In the genomic region with DNA sequence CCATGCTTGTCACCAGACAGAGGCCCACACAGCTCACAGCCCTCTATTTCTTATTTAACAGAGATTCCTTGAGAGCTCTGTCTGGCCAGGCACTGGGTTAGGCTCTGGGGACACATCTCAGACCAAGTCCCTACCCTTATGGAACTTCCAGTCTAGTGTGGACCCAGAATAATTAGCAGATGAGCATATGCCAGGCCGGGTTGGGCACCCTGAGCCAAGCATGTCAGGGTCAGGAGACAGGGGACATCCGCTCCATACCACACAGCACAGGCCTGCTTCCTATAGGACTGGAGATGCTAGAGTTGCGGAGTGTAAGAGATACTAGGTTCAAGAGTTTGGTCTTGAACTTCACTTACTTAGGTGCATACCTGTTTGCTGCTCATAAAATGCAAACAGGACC, we compare ENCODE assay signal across 18 cellular contexts. TPM values are rescaled to one million over a fixed set of nuclear protein-coding genes. Genes with fewer than 3 reads are reported as not detected.
DNase-seq lines count a peak whose midpoint lies in the region; ATAC-seq and TF ChIP-seq lines count a peak whose summit lies in the region.
"Had no signal": no experiment of that assay in that cellular context is flagged by ENCODE, and none has a peak within 500 bp of the region (broad histone marks: within the 10 kb centered on the region; RNA-seq: fewer than 3 reads in every experiment).

No MANE protein-coding gene starts in this region.

- H3K36me3 ChIP-seq in IMR-90 (ENCODE audit: control insufficient read depth, insufficient read depth, low read length) (peaks cover 7% of the 10 kb centered on the region; the same call in 1 of the 2 replicates), psoas muscle (ENCODE audit: insufficient read depth in 1 of 2, low read depth in 1 of 2) (peaks cover 0 to 37% of the 10 kb centered on the region in 2 donors)
- H3K36me3 ChIP-seq: BLaER1 treated with 17β-estradiol and CSF1 and Interleukin-3, amounts not matched to agents 10 nM and 100 nM had no signal

- H3K4ac ChIP-seq in IMR-90 (ENCODE audit: low read depth, low read length) = peak overlapping the region; percentile 41

- H3K27me3 ChIP-seq in IMR-90 (ENCODE audit: control insufficient read depth, insufficient read depth, low read length) (no peaks in the 10 kb centered on the region), psoas muscle (ENCODE audit: insufficient read depth in 3 of 3, low read length in 2 of 3) (no peaks in the 10 kb centered on the region)
- H3K27me3 ChIP-seq: BLaER1 treated with 17β-estradiol and CSF1 and Interleukin-3, amounts not matched to agents 10 nM and 100 nM; SJSA1 had no signal

- peaks cover 30 to 83% of the 10 kb centered on the region in 2 experiments for H3K79me1 ChIP-seq in IMR-90 (ENCODE audit: low read depth in 1 of 2, low read length in 2 of 2)

- H3K27me3 Mint-ChIP-seq in activated naive CD8-positive, alpha-beta T cell treated with anti-CD3 and anti-CD28 coated beads, Interleukin-2, amount 10 ng/mL, durations not matched to agents 7 days and 5 days = peaks cover 2% of the 10 kb centered on the region
- no peaks in the 10 kb centered on the region for H3K27me3 Mint-ChIP-seq in activated naive CD8-positive, alpha-beta T cell treated with anti-CD3 and anti-CD28 coated beads for 36 hours

- no TSS peak for BruUV-seq in IMR-90 (replicated peaks; lab: Mats Ljungman, UMichigan)

- H3K27ac ChIP-seq in IMR-90 (ENCODE audit: insufficient read depth, low read length) = no peak overlapping the region
- peak overlapping the region; percentile 8 for H3K27ac ChIP-seq in angular gyrus (ENCODE audit: low read depth, low read length)
- H3K27ac ChIP-seq in psoas muscle = peak overlapping the region; percentile 56
- H3K27ac ChIP-seq: SJSA1 had no signal

- H2BK20ac ChIP-seq in IMR-90 (ENCODE audit: low read depth, low read length) = peak overlapping the region; percentile 66

- H4K8ac ChIP-seq in IMR-90 (ENCODE audit: low read depth in 2 of 2, low read length in 2 of 2) = peak overlapping the region in 1 of 2 experiments; percentile 53; a peak in 3 of 4 replicates

- H2AFZ ChIP-seq in IMR-90 (replicated peaks; ENCODE audit: low read length, poor library complexity) = no peak overlapping the region
- H2AFZ ChIP-seq: GM23338 had no signal

- peaks cover 28% of the 10 kb centered on the region for H3K4me1 ChIP-seq in IMR-90 (ENCODE audit: control insufficient read depth, insufficient read depth, low read length)
- H3K4me1 ChIP-seq in psoas muscle = peaks cover 30% of the 10 kb centered on the region

- no peak for TF ChIP-seq CTCF in IMR-90 (conservative IDR thresholded peaks at IDR 0.05; ENCODE audit: low read depth, low read length)
- TF ChIP-seq CTCF in psoas muscle (IDR thresholded peaks at IDR 0.05) = no peak

- H3K9me3 Mint-ChIP-seq in activated naive CD8-positive, alpha-beta T cell treated with anti-CD3 and anti-CD28 coated beads, Interleukin-2, amount 10 ng/mL, durations not matched to agents 7 days and 5 days = no peaks in the 10 kb centered on the region
- peaks cover 1% of the 10 kb centered on the region for H3K9me3 Mint-ChIP-seq in activated naive CD8-positive, alpha-beta T cell treated with anti-CD3 and anti-CD28 coated beads for 36 hours
- H3K9me3 Mint-ChIP-seq: CD8-positive, alpha-beta memory T cell; GM23338 had no signal

- peak overlapping the region; percentile 48; the same call in 1 of the 2 replicates for H3K23ac ChIP-seq in IMR-90 (ENCODE audit: low read depth, low read length)

- H3K9me1 ChIP-seq in IMR-90 (ENCODE audit: insufficient read depth, low read length) = peaks cover 42% of the 10 kb centered on the region

- POLR2A ChIA-PET in activated naive CD8-positive, alpha-beta T cell treated with anti-CD3 and anti-CD28 coated beads, Interleukin-2, amount 10 ng/mL, durations not matched to agents 7 days and 5 days (lab: Charles Lee) = no interaction called here
- POLR2A ChIA-PET in IMR-90 (lab: Charles Lee; ENCODE audit: unreplicated experiment) = no interaction called here

- CTCF ChIA-PET in IMR-90 (lab: Yijun Ruan, JAX) = interaction anchor here (1.8 kb wide), 1 partner anchor 105 kb away, joined by 5 read pairs; no protein-coding TSS in a partner anchor

- H2AK9ac ChIP-seq in IMR-90 (replicated peaks; ENCODE audit: low read depth, low read length, poor library complexity) = no peak overlapping the region

- no peak for TF ChIP-seq RAD21 in IMR-90 (IDR thresholded peaks at IDR 0.05; ENCODE audit: low read length)

- peak overlapping the region; percentile 72; the same call in 1 of the 2 replicates for H4K91ac ChIP-seq in IMR-90 (ENCODE audit: insufficient read depth, low read depth, low read length)

- peak overlapping the region; percentile 56 for H3K27ac Mint-ChIP-seq in activated naive CD8-positive, alpha-beta T cell treated with anti-CD3 and anti-CD28 coated beads, Interleukin-2, amount 10 ng/mL, durations not matched to agents 7 days and 5 days
- no peak overlapping the region for H3K27ac Mint-ChIP-seq in activated naive CD8-positive, alpha-beta T cell treated with anti-CD3 and anti-CD28 coated beads for 36 hours
- H3K27ac Mint-ChIP-seq: CD8-positive, alpha-beta memory T cell; GM23338 had no signal

- peak overlapping the region; percentile 63 for H2AK5ac ChIP-seq in IMR-90 (ENCODE audit: low read depth, low read length)

- DNase-seq in activated naive CD8-positive, alpha-beta T cell treated with anti-CD3 and anti-CD28 coated beads, Interleukin-2, amount 10 ng/mL, durations not matched to agents 7 days and 5 days = no peak
- no peak for DNase-seq in activated naive CD8-positive, alpha-beta T cell treated with anti-CD3 and anti-CD28 coated beads for 36 hours
- DNase-seq in IMR-90 (no peak), psoas muscle (no peak), posterior vena cava (ENCODE audit: low spot score) (no peak)
- DNase-seq: CD8-positive, alpha-beta memory T cell; DMS53; EL; NCI-H1105 treated with DMSO at 0.1 percent for 48 hours; NCI-H1694; NCI-H748 treated with DMSO at 0.1 percent for 48 hours; NK-92 treated with Interleukin-12 subunit alpha and Interleukin-12 subunit beta, amount 100 ng/mL, for 24 hours had no signal

- intact Hi-C loops in IMR-90 (cut with micrococcal nuclease) = no loop called here
- intact Hi-C loops in psoas muscle (cut with DNase I) = no loop called here
- intact Hi-C loops in posterior vena cava (cut with DNase I) = no loop called here

- no peak overlapping the region for H3K56ac ChIP-seq in IMR-90 (ENCODE audit: extremely low read depth, insufficient read depth, low read length)

- H3K4me2 ChIP-seq in IMR-90 (ENCODE audit: low read depth, low read length) = no peak overlapping the region
- H3K4me2 ChIP-seq: GM23338 had no signal

- H4K20me1 ChIP-seq in IMR-90 (ENCODE audit: insufficient read depth, low read length) = no peaks in the 10 kb centered on the region
- H4K20me1 ChIP-seq: BLaER1 treated with 17β-estradiol and CSF1 and Interleukin-3, amounts not matched to agents 10 nM and 100 nM had no signal

- H3K4me3 Mint-ChIP-seq in activated naive CD8-positive, alpha-beta T cell treated with anti-CD3 and anti-CD28 coated beads, Interleukin-2, amount 10 ng/mL, durations not matched to agents 7 days and 5 days = peak overlapping the region; percentile 6
- no peak overlapping the region for H3K4me3 Mint-ChIP-seq in activated naive CD8-positive, alpha-beta T cell treated with anti-CD3 and anti-CD28 coated beads for 36 hours
- H3K4me3 Mint-ChIP-seq: CD8-positive, alpha-beta memory T cell; GM23338 had no signal

- H3K36me3 Mint-ChIP-seq in activated naive CD8-positive, alpha-beta T cell treated with anti-CD3 and anti-CD28 coated beads, Interleukin-2, amount 10 ng/mL, durations not matched to agents 7 days and 5 days = peaks cover 2% of the 10 kb centered on the region
- no peaks in the 10 kb centered on the region for H3K36me3 Mint-ChIP-seq in activated naive CD8-positive, alpha-beta T cell treated with anti-CD3 and anti-CD28 coated beads for 36 hours

- H3K9me3 ChIP-seq in IMR-90 (ENCODE audit: control insufficient read depth, insufficient read depth, low read length) = no peaks in the 10 kb centered on the region
- no peaks in the 10 kb centered on the region for H3K9me3 ChIP-seq in psoas muscle
- H3K9me3 ChIP-seq: BLaER1 treated with 17β-estradiol and CSF1 and Interleukin-3, amounts not matched to agents 10 nM and 100 nM; SJSA1 had no signal

- peak overlapping the region; percentile 5; the same call in 1 of the 2 replicates for H3K18ac ChIP-seq in IMR-90 (ENCODE audit: low read depth, low read length)

- H3K4me3 ChIP-seq in IMR-90 (ENCODE audit: insufficient read depth, low read depth, low read length) (no peak overlapping the region), psoas muscle (no peak overlapping the region)
- H3K4me3 ChIP-seq: BLaER1 treated with 17β-estradiol and CSF1 and Interleukin-3, amounts not matched to agents 10 nM and 100 nM; GM12878; GM23338; SJSA1 had no signal

- peak overlapping the region; percentile 6; the same call in 1 of the 2 replicates for H4K5ac ChIP-seq in IMR-90 (ENCODE audit: low read depth, low read length)

- H3K14ac ChIP-seq in IMR-90 (replicated peaks; ENCODE audit: low read depth, low read length) = peak overlapping the region; percentile 58

- H2BK5ac ChIP-seq in IMR-90 (ENCODE audit: low read depth, low read length, poor library complexity, severe bottlenecking) = peak overlapping the region; percentile 70

- peak; percentile 30 for ATAC-seq in activated naive CD8-positive, alpha-beta T cell treated with anti-CD3 and anti-CD28 coated beads, Interleukin-2, amount 10 ng/mL, durations not matched to agents 7 days and 5 days (ENCODE audit: low read depth)
- no peak for ATAC-seq in IMR-90 (ENCODE audit: low read depth)
- no peak for ATAC-seq in psoas muscle
- ATAC-seq in GM18505 (IDR thresholded peaks at IDR 0.05; ENCODE audit: unreplicated experiment) = no peak
- ATAC-seq: GM12878, GM23338 had no signal

- in situ Hi-C loops in IMR-90 (cut with MboI; ENCODE audit: low sequenced_read_pairs) = no loop called here

- peak overlapping the region; percentile 73 for H2BK120ac ChIP-seq in IMR-90 (ENCODE audit: low read depth, low read length)

- no peak overlapping the region for H3K9ac ChIP-seq in IMR-90 (ENCODE audit: low read depth, low read length)
- H3K9ac ChIP-seq: BLaER1 treated with 17β-estradiol and CSF1 and Interleukin-3, amounts not matched to agents 10 nM and 100 nM had no signal

- WGBS in IMR-90 (ENCODE audit: extremely low coverage in 2 of 2, insufficient read length in 1 of 2), 2 experiments = 100% methylated on average over 1 of the region's 3 CpGs; no CpG with 5 or more reads in 1 of the 2 experiments
- 88 to 95% (median 91%) methylated on average over 3 of the region's 3 CpGs for WGBS in psoas muscle, 3 donors

- H2BK15ac ChIP-seq in IMR-90 (ENCODE audit: low read depth, low read length) = peak overlapping the region; percentile 55; the same call in 2 of the 3 replicates

- dilution Hi-C loops in IMR-90 (cut with HindIII; ENCODE audit: low sequenced_read_pairs, unreplicated experiment) = no loop called here

- peaks cover 22% of the 10 kb centered on the region for H3K4me1 Mint-ChIP-seq in activated naive CD8-positive, alpha-beta T cell treated with anti-CD3 and anti-CD28 coated beads, Interleukin-2, amount 10 ng/mL, durations not matched to agents 7 days and 5 days
- peaks cover 7% of the 10 kb centered on the region for H3K4me1 Mint-ChIP-seq in activated naive CD8-positive, alpha-beta T cell treated with anti-CD3 and anti-CD28 coated beads for 36 hours

- TF ChIP-seq POLR2A in IMR-90 (IDR thresholded peaks at IDR 0.05; ENCODE audit: low read depth, low read length) (no peak), GM18505 (IDR thresholded peaks at IDR 0.05; ENCODE audit: borderline replicate concordance, extremely low read depth, insufficient read depth, insufficient read length) (no peak)

RNA-seq across cellular contexts. Expression of a gene that starts 20.4 kb away (rescaled TPM):
- total RNA-seq in activated naive CD8-positive, alpha-beta T cell treated with anti-CD3 and anti-CD28 coated beads, Interleukin-2, amount 10 ng/mL, durations not matched to agents 7 days and 5 days = 1 to 10 TPM; 2.1 to 3.6 TPM
- under 1 TPM; 0.28 to 0.29 TPM for total RNA-seq in activated naive CD8-positive, alpha-beta T cell treated with anti-CD3 and anti-CD28 coated beads for 36 hours
- total RNA-seq in IMR-90 (2012; rRNA removed) (23.6 and 23.7 TPM in 2 replicates), psoas muscle (10 to 100 TPM; 53.7 to 85.6 (median 63.2) TPM), posterior vena cava (100 to 1,000 TPM; 107 to 216 TPM)
- polyA plus RNA-seq in IMR-90 (2012; rRNA removed) (59.9 and 60.6 TPM in 2 replicates), psoas muscle (10 to 100 TPM; 32.8 to 64.9 (median 47.5) TPM)
- polyA plus RNA-seq in IMR-90 (2012; cell fraction: cytosol; rRNA removed) = 33.0 and 76.1 TPM in 2 replicates
- 37.3 and 45.7 TPM in 2 replicates for polyA plus RNA-seq in IMR-90 (2012; cell fraction: nucleus; rRNA removed; ENCODE audit: low replicate concordance)
